8 cellular contexts compared by ENCODE assay signal in genomic region chr7:5396542-5396941, GRCh38. TPM values are rescaled to one million over a fixed set of nuclear protein-coding genes. Genes with fewer than 3 reads are reported as not detected.
DNase-seq lines count a peak whose midpoint lies in the region; ATAC-seq and TF ChIP-seq lines count a peak whose summit lies in the region.

No MANE protein-coding gene starts in this region.

- H3K4me3 Mint-ChIP-seq in Calu3 (ENCODE audit: low read depth, unreplicated experiment) (peak overlapping the region; percentile 88), IgD-negative memory B cell (peak overlapping the region; percentile 80 to 95 (median 93))
- H3K4me3 Mint-ChIP-seq in activated CD4-positive, alpha-beta T cell treated with anti-CD3 and anti-CD28 coated beads for 36 hours: peak overlapping the region; percentile 66

- TSS peak; percentile 43 for BruUV-seq in Calu3 (replicated peaks; lab: Mats Ljungman, UMichigan)

- no peak overlapping the region for H3K4ac ChIP-seq in neuronal stem cell (ENCODE audit: low read length)

- peaks cover 29% of the 10 kb centered on the region for H3K79me1 ChIP-seq in neuronal stem cell (ENCODE audit: low read depth, low read length)

- WGBS in neuronal stem cell (ENCODE audit: extremely low coverage in 2 of 2, insufficient read length in 2 of 2, insufficient replicate concordance in 1 of 2), 2 donors: no CpG with 5 or more reads among the region's 6 CpGs
- WGBS in upper lobe of left lung, 2 donors: 27 to 32% methylated on average over 3 to 4 of the region's 6 CpGs

- no peak overlapping the region for H4K91ac ChIP-seq in neuronal stem cell (ENCODE audit: low read depth, low read length, poor library complexity)

- no peaks in the 10 kb centered on the region for H3K27me3 Mint-ChIP-seq in Calu3 (ENCODE audit: unreplicated experiment)
- H3K27me3 Mint-ChIP-seq in IgD-negative memory B cell: no peaks in the 10 kb centered on the region
- H3K27me3 Mint-ChIP-seq in activated CD4-positive, alpha-beta T cell treated with anti-CD3 and anti-CD28 coated beads for 36 hours: no peaks in the 10 kb centered on the region

- no peak overlapping the region for H2BK12ac ChIP-seq in neuronal stem cell (ENCODE audit: low read length)

- no peak overlapping the region for H4K8ac ChIP-seq in neuronal stem cell (ENCODE audit: low read depth, low read length)

- H3K4me1 ChIP-seq in neuronal stem cell (ENCODE audit: control insufficient read depth in 2 of 2, insufficient read depth in 1 of 2, low read depth in 1 of 2, low read length in 2 of 2): no peaks in the 10 kb centered on the region
- peaks cover 30 to 53% (median 32%) of the 10 kb centered on the region in 4 donors for H3K4me1 ChIP-seq in upper lobe of left lung

- H3K4me1 Mint-ChIP-seq in Calu3 (ENCODE audit: low read depth, unreplicated experiment): peaks cover 37% of the 10 kb centered on the region
- peaks cover 16 to 21% (median 17%) of the 10 kb centered on the region in 3 donors for H3K4me1 Mint-ChIP-seq in IgD-negative memory B cell
- H3K4me1 Mint-ChIP-seq in activated CD4-positive, alpha-beta T cell treated with anti-CD3 and anti-CD28 coated beads for 36 hours: peaks cover 25% of the 10 kb centered on the region

- H2BK120ac ChIP-seq in neuronal stem cell (ENCODE audit: low read depth, low read length): no peak overlapping the region

- H3K27ac ChIP-seq in neuronal stem cell (replicated peaks; ENCODE audit: low read length) (no peak overlapping the region), upper lobe of left lung (peak overlapping the region; percentile 88 to 95 (median 90))

- H3K9me3 ChIP-seq in neuronal stem cell (replicated peaks in 1 of 2; ENCODE audit: control insufficient read depth in 2 of 2, insufficient read depth in 1 of 2, low read depth in 1 of 2, low read length in 2 of 2): no peaks in the 10 kb centered on the region
- H3K9me3 ChIP-seq in upper lobe of left lung: no peaks in the 10 kb centered on the region

- H3K9me3 Mint-ChIP-seq in Calu3 (ENCODE audit: low read depth, unreplicated experiment): no peaks in the 10 kb centered on the region
- H3K9me3 Mint-ChIP-seq in IgD-negative memory B cell: peaks cover 0 to 4% (median 0%) of the 10 kb centered on the region in 3 donors
- H3K9me3 Mint-ChIP-seq in activated CD4-positive, alpha-beta T cell treated with anti-CD3 and anti-CD28 coated beads for 36 hours (ENCODE audit: low read depth): no peaks in the 10 kb centered on the region

- no peak overlapping the region for H3K23ac ChIP-seq in neuronal stem cell (ENCODE audit: low read depth, low read length, poor library complexity)

- POLR2A ChIA-PET in activated CD4-positive, alpha-beta T cell treated with anti-CD3 and anti-CD28 coated beads for 36 hours (lab: Charles Lee): interaction anchor here (0.6 to 0.8 kb wide), 3 partner anchors 21 to 75 kb away, joined by 3 to 10 read pairs (median 6); no protein-coding TSS in a partner anchor

- H3K4me3 ChIP-seq in neuronal stem cell (ENCODE audit: low read length in 2 of 2) (no peak overlapping the region), upper lobe of left lung (peak overlapping the region; percentile 20 to 69 (median 45))

- H3K36me3 ChIP-seq in neuronal stem cell (replicated peaks in 1 of 2; ENCODE audit: control insufficient read depth in 2 of 2, insufficient read depth in 2 of 2, low read length in 2 of 2) (peaks cover 16 to 72% of the 10 kb centered on the region in 2 donors), upper lobe of left lung (peaks cover 9 to 36% (median 24%) of the 10 kb centered on the region in 4 donors)

- H2BK15ac ChIP-seq in neuronal stem cell (ENCODE audit: low read length): no peak overlapping the region

- no peak overlapping the region for H2AFZ ChIP-seq in neuronal stem cell (ENCODE audit: low read length)

- H3K36me3 Mint-ChIP-seq in Calu3 (ENCODE audit: insufficient read depth, unreplicated experiment) (peaks cover 81% of the 10 kb centered on the region), IgD-negative memory B cell (peaks cover 4% of the 10 kb centered on the region)
- peaks cover 26% of the 10 kb centered on the region for H3K36me3 Mint-ChIP-seq in activated CD4-positive, alpha-beta T cell treated with anti-CD3 and anti-CD28 coated beads for 36 hours (ENCODE audit: low read depth)

- intact Hi-C loops in Calu3 (cut with micrococcal nuclease; ENCODE audit: unreplicated experiment): no loop called here
- intact Hi-C loops in activated CD4-positive, alpha-beta T cell treated with anti-CD3 and anti-CD28 coated beads for 36 hours (cut with DNase I, micrococcal nuclease): loop anchor here (2.0 to 10.0 kb wide), 4 partner anchors 28 to 304 kb away; no protein-coding TSS in a partner anchor

- no peak for TF ChIP-seq EP300 in upper lobe of left lung (IDR thresholded peaks at IDR 0.05)

- CTCF ChIA-PET in Calu3 (lab: Charles Lee): interaction anchor here (0.7 to 2.2 kb wide), 17 partner anchors 10 to 294 kb away, joined by 3 to 46 read pairs (median 6); partner anchors contain the start of gene TNRC18
- CTCF ChIA-PET in activated CD4-positive, alpha-beta T cell treated with anti-CD3 and anti-CD28 coated beads for 36 hours (lab: Charles Lee): interaction anchor here (0.6 to 2.0 kb wide), 12 partner anchors 10 to 310 kb away, joined by 3 to 9 read pairs (median 4); no protein-coding TSS in a partner anchor

- ATAC-seq in GM21367 (IDR thresholded peaks at IDR 0.05; ENCODE audit: unreplicated experiment) (peak; percentile 37), upper lobe of left lung (ENCODE audit: low FRiP score in 2 of 2) (peak; percentile 56 to 66)
- peak; percentile 62 for ATAC-seq in activated CD4-positive, alpha-beta T cell treated with anti-CD3 and anti-CD28 coated beads for 36 hours

- no peak overlapping the region for H3K4me2 ChIP-seq in neuronal stem cell (ENCODE audit: insufficient read depth, low read length, poor library complexity, severe bottlenecking)

- H3K27me3 ChIP-seq in neuronal stem cell (ENCODE audit: control insufficient read depth in 3 of 3, insufficient read depth in 3 of 3, low read depth in 1 of 3, low read length in 3 of 3) (no peaks in the 10 kb centered on the region), upper lobe of left lung (no peaks in the 10 kb centered on the region)

- peak overlapping the region; percentile 57 for H3K18ac ChIP-seq in neuronal stem cell (ENCODE audit: low read length)

- no peak for TF ChIP-seq POLR2A in upper lobe of left lung (IDR thresholded peaks at IDR 0.05)

- TF ChIP-seq CTCF in Calu3 (IDR thresholded peaks at IDR 0.05; ENCODE audit: unreplicated experiment) (peak; percentile 59), upper lobe of left lung (IDR thresholded peaks at IDR 0.05) (peak in 4 of 6 experiments; percentile 16 to 66 (median 30))

- no peak overlapping the region for H2BK5ac ChIP-seq in neuronal stem cell (ENCODE audit: low read length)

- H2AK5ac ChIP-seq in neuronal stem cell (ENCODE audit: low read depth, low read length): no peak overlapping the region

- H3K14ac ChIP-seq in neuronal stem cell (ENCODE audit: low read length): no peak overlapping the region

- DNase-seq in Calu3 (peak; percentile 83), dermis blood vessel endothelial cell (peak; percentile 51), neuronal stem cell (ENCODE audit: low spot score) (no peak), upper lobe of left lung (peak in 1 of 2 donors; percentile 83), mesenteric fat pad (ENCODE audit: low spot score) (no peak)
- DNase-seq in activated CD4-positive, alpha-beta T cell treated with anti-CD3 and anti-CD28 coated beads for 36 hours: peak; percentile 79

- no peak overlapping the region for H3K9ac ChIP-seq in neuronal stem cell (ENCODE audit: low read depth, low read length, poor library complexity)

- H3K27ac Mint-ChIP-seq in Calu3 (ENCODE audit: unreplicated experiment) (peak overlapping the region; percentile 96), IgD-negative memory B cell (peak overlapping the region; percentile 39 to 96 (median 95))
- peak overlapping the region; percentile 81 for H3K27ac Mint-ChIP-seq in activated CD4-positive, alpha-beta T cell treated with anti-CD3 and anti-CD28 coated beads for 36 hours

RNA-seq across cellular contexts. Expression of gene TNRC18, which starts 27.1 kb away (rescaled TPM):
- total RNA-seq in Calu3 (2022): 213 and 218 TPM in 2 replicates
- polyA plus RNA-seq in IgD-negative memory B cell: 1.3 TPM
- 10 to 100 TPM; 39.4 to 48.6 TPM for total RNA-seq in activated CD4-positive, alpha-beta T cell treated with anti-CD3 and anti-CD28 coated beads for 36 hours
- 42.5 and 89.4 TPM in 2 replicates for total RNA-seq in dermis blood vessel endothelial cell
- polyA plus RNA-seq in neuronal stem cell (2013, experiment 1 of 2): 33.6 TPM
- 37.1 TPM for polyA plus RNA-seq in neuronal stem cell (2013, experiment 2 of 2)
- total RNA-seq in upper lobe of left lung: 100 to 1,000 TPM; 101 to 617 (median 128) TPM
- total RNA-seq in mesenteric fat pad: 69.4 TPM

Comparison
In these comparisons a context has a peak if more than half of its experiments do, and no peak if none do; other contexts are left out.
1. DNase-seq: peak in Calu3 (single experiment), activated CD4-positive, alpha-beta T cell treated with anti-CD3 and anti-CD28 coated beads for 36 hours (single experiment) and dermis blood vessel endothelial cell (single experiment); none in neuronal stem cell (single experiment) and mesenteric fat pad (single experiment).
2. H3K4me3 ChIP-seq: peak in upper lobe of left lung (4 of 4); none in neuronal stem cell (0 of 2).
3. Peak in every context shown above with its lines, with median percentiles within 50 percentile points of each other: H3K27ac Mint-ChIP-seq, H3K4me3 Mint-ChIP-seq and ATAC-seq.